In the genomic region with DNA sequence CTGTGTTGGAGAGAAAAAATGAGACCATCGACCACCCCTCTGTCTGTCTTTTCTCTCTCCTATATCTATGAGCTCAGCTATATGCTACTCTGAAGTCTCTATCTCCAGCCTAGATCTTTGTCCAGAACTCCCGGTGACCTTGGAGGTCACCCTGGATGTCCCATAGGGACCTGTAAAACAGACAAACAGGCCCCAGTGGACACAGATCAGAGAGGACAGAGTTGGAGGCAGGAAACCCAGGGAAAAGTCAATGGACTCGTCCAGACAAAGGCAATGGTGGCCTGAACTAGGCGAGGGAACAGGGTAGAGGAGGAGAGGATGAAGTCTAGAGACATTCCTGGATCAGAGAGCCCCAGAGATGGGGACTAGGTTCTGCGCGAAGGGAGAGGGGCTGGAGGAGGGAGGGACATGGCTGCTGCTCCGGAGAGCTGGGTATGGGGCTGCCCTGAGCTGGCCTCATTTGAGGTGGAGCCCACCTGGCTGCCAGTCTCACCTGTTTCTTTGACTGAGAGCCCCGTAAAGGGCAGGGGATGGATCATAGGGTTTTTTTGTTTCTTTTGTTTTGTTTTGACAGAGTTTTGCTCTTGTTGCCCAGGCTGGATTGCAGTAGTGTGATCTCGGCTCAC, we compare ENCODE assay signal across 14 cellular contexts. TPM values are rescaled to one million over a fixed set of nuclear protein-coding genes. Genes with fewer than 3 reads are reported as not detected.
"Had no signal": no experiment of that assay in that cellular context is flagged by ENCODE, and none has a peak within 500 bp of the region (broad histone marks: within the 10 kb centered on the region; RNA-seq: fewer than 3 reads in every experiment).

No MANE protein-coding gene starts in this region.

- FAIRE-seq: small intestine had no signal

- H3K27ac Mint-ChIP-seq: activated naive CD4-positive, alpha-beta T cell treated with anti-CD3 and anti-CD28 coated beads, Interleukin-2, amount 10 ng/mL, durations not matched to agents 7 days and 5 days had no signal

- ATAC-seq: gastroesophageal sphincter; right cardiac atrium; stimulated activated naive CD8-positive, alpha-beta T cell treated with anti-CD3 and anti-CD28 coated beads, Interleukin-15, Interleukin-2, amounts not matched to agents 100 U/mL and 50 U/mL, for 24 hours had no signal

- H3K9me3 ChIP-seq: gastroesophageal sphincter, prostate gland had no signal

- H3K4me3 Mint-ChIP-seq: activated naive CD4-positive, alpha-beta T cell treated with anti-CD3 and anti-CD28 coated beads, Interleukin-2, amount 10 ng/mL, durations not matched to agents 7 days and 5 days had no signal

- H3K27me3 ChIP-seq: cardiac muscle cell, gastroesophageal sphincter had no signal

- H3K27ac ChIP-seq: cardiac muscle cell, gastroesophageal sphincter, prostate gland had no signal

- H3K4me3 ChIP-seq: cardiac muscle cell, gastroesophageal sphincter, prostate gland had no signal

- H3K36me3 ChIP-seq: cardiac muscle cell, gastroesophageal sphincter, prostate gland had no signal

- DNase-seq: activated naive CD4-positive, alpha-beta T cell treated with anti-CD3 and anti-CD28 coated beads, Interleukin-2, amount 10 ng/mL, durations not matched to agents 7 days and 5 days; activated T-cell treated with anti-CD3 and anti-CD28 coated beads for 4 hours; islet precursor cell; occipital lobe; right cardiac atrium; small intestine; stimulated activated CD4-positive, alpha-beta T cell treated with anti-CD3 and anti-CD28 coated beads, Interleukin-4, amount 100 ng/mL, for 4 hours; stimulated activated CD8-positive, alpha-beta memory T cell treated with anti-CD3 and anti-CD28 coated beads, Interleukin-4, amount 100 ng/mL, for 48 hours; stimulated activated naive CD8-positive, alpha-beta T cell treated with anti-CD3 and anti-CD28 coated beads, Interleukin-15, Interleukin-2, amounts not matched to agents 100 U/mL and 50 U/mL, for 24 hours; T-helper 9 cell had no signal

- H3K4me1 ChIP-seq: prostate gland had no signal

RNA-seq across cellular contexts. Expression of gene TSSK3, which starts 15.7 kb away (rescaled TPM):
- total RNA-seq: lung microvascular endothelial cell, occipital lobe had no signal
